ENCODE assay signal across 24 cellular contexts in genomic region chr2:33419548-33420255, GRCh38. TPM values are rescaled to one million over a fixed set of nuclear protein-coding genes. Genes with fewer than 3 reads are reported as not detected.
A peak's percentile ranks its signal among the peaks of the same experiment; 100 is the strongest.
DNase-seq lines count a peak whose midpoint lies in the region; ATAC-seq, FAIRE-seq and TF ChIP-seq lines count a peak whose summit lies in the region.
"Had no signal": no experiment of that assay in that cellular context is flagged by ENCODE, and none has a peak within 500 bp of the region (broad histone marks: within the 10 kb centered on the region; RNA-seq: fewer than 3 reads in every experiment).

No MANE protein-coding gene starts in this region.

- peak overlapping the region; percentile 2; the same call in 1 of the 2 replicates for H3K4me2 ChIP-seq in K562 (ENCODE audit: insufficient read depth, low read length)

- H2AFZ ChIP-seq in K562 (ENCODE audit: low read depth, low read length): 0 out of 2 replicates have a peak overlapping the region, but pooled peaks have one; percentile 22

- BruUV-seq in K562 (replicated peaks; lab: Mats Ljungman, UMichigan): no TSS peak

- no peak for TF ChIP-seq POLR2A in K562 (conservative IDR thresholded peaks at IDR 0.05)

- TF ChIP-seq CTCF in K562 (IDR thresholded peaks at IDR 0.05 in 2 of 3, conservative IDR thresholded peaks at IDR 0.05 in 1 of 3; ENCODE audit: insufficient read depth in 2 of 3, low read depth in 1 of 3, low read length in 3 of 3): peak; percentile 13 to 52 (median 13); a peak in 2 of 6 replicates

- CTCF ChIA-PET in K562 (lab: Yijun Ruan, JAX; ENCODE audit: low intra/inter-chr PET ratio): no interaction called here

- POLR2A ChIA-PET in K562 (lab: Yijun Ruan, JAX): interaction anchor here (0.6 kb wide), 1 partner anchor 14 kb away, joined by 3 read pairs; no protein-coding TSS in a partner anchor

- WGBS in K562 (ENCODE audit: insufficient coverage, low coverage, missing lambda C conversion rate): 7% methylated on average over 6 of the region's 6 CpGs

- FAIRE-seq in K562 (lab: Jason Lieb, UNC): peak; percentile 15
- FAIRE-seq: bronchial epithelial cell, urothelium cell line had no signal

- peak in 1 of 2 experiments; percentile 13; a peak in 1 of 4 replicates for TF ChIP-seq RAD21 in K562 (CRISPR knock-in tag; conservative IDR thresholded peaks at IDR 0.05 in 1 of 2, IDR thresholded peaks at IDR 0.05 in 1 of 2)

- H3K9me3 ChIP-seq in K562 (replicated peaks; ENCODE audit: control insufficient read depth, insufficient read depth, low read depth, low read length): no peaks in the 10 kb centered on the region
- H3K9me3 ChIP-seq: suprapubic skin had no signal

- H3K79me2 ChIP-seq in K562 (ENCODE audit: control insufficient read depth, insufficient read depth, low read length): no peaks in the 10 kb centered on the region

- TF ChIP-seq EP300 in K562 (IDR thresholded peaks at IDR 0.05; ENCODE audit: low read length): no peak

- no peaks in the 10 kb centered on the region for H3K36me3 ChIP-seq in K562 (ENCODE audit: control insufficient read depth, insufficient read depth, low read length)
- H3K36me3 ChIP-seq: suprapubic skin had no signal

- no peak overlapping the region for H3K27ac ChIP-seq in K562 (ENCODE audit: extremely low read depth, low read depth, low read length)
- H3K27ac ChIP-seq: skin epidermis, suprapubic skin had no signal

- in situ Hi-C loops in K562 (cut with MboI): loop anchor here (25.0 kb wide), 1 partner anchor 168 kb away; the partner anchor contains the start of gene FAM98A

- intact Hi-C loops in K562 (cut with micrococcal nuclease): no loop called here

- H3K9ac ChIP-seq in K562 (ENCODE audit: insufficient read depth in 1 of 2, low read depth in 2 of 2, low read length in 2 of 2): no peak overlapping the region

- peaks cover 2 to 21% of the 10 kb centered on the region in 2 experiments; a peak in 2 of 5 replicates for H3K27me3 ChIP-seq in K562 (ENCODE audit: control insufficient read depth in 2 of 2, insufficient read depth in 2 of 2, low read length in 2 of 2)
- H3K27me3 ChIP-seq: suprapubic skin had no signal

- no peak overlapping the region for H3K4me3 ChIP-seq in K562
- H3K4me3 ChIP-seq: skin epidermis, suprapubic skin had no signal

- DNase-seq in NCI-H69 (lab: John Stamatoyannopoulos, UW) (peak; percentile 10), K562 (ENCODE audit: extremely low read depth in 1 of 4, low spot score in 3 of 4) (no peak), left kidney (ENCODE audit: low read depth, low spot score) (peak; percentile 41), anterior cingulate cortex (lab: John Stamatoyannopoulos, UW) (no peak), germinal center (ENCODE audit: low spot score) (no peak)
- DNase-seq in stimulated activated CD4-positive, alpha-beta T cell treated with anti-CD3 and anti-CD28 coated beads, Interleukin-15, amount 100 ng/mL, for 24 hours: no peak
- DNase-seq: activated CD4-positive, CD25-positive, alpha-beta regulatory T cell treated with anti-CD3 and anti-CD28 coated beads, Interleukin-2, amount 50 U/mL, for 72 hours; activated naive CD4-positive, alpha-beta T cell; activated T-cell treated with anti-CD3 and anti-CD28 coated beads, Interleukin-2, amount 50 U/mL, for 1 hour; C1 segment of cervical spinal cord; foreskin fibroblast; HCEC 1CT; Kasumi-1; NCI-H1092 treated with DMSO at 0.1 percent for 48 hours; NCI-H1930; NCI-H510A treated with DMSO at 0.1 percent for 48 hours; SW 1271 had no signal

- H4K20me1 ChIP-seq in K562 (replicated peaks; ENCODE audit: control insufficient read depth, insufficient read depth, low read length): no peaks in the 10 kb centered on the region

- no peaks in the 10 kb centered on the region; a peak in 1 of 5 replicates for H3K4me1 ChIP-seq in K562 (replicated peaks in 1 of 2; ENCODE audit: control insufficient read depth in 2 of 2, insufficient read depth in 2 of 2, low read length in 2 of 2)
- H3K4me1 ChIP-seq: suprapubic skin had no signal

- no peaks in the 10 kb centered on the region for H3K9me1 ChIP-seq in K562 (ENCODE audit: control insufficient read depth, insufficient read depth, low read length)

- ATAC-seq in GM21576 (IDR thresholded peaks at IDR 0.05; ENCODE audit: unreplicated experiment): peak; percentile 50
- ATAC-seq in K562: peak; percentile 48
- no peak for ATAC-seq in HG03095 (IDR thresholded peaks at IDR 0.05; ENCODE audit: unreplicated experiment)
- ATAC-seq: stimulated activated memory B cell treated with anti-CD40 and anti-IgM and Interleukin-4, amounts not matched to agents 10 μg/mL and 1 μg/mL and 100 μg/mL, for 72 hours had no signal

TF ChIP-seq in K562, 482 proteins besides CTCF, POLR2A, EP300 and RAD21:
- no peak for TF ChIP-seq CUX1 (CRISPR knock-in tag; IDR thresholded peaks at IDR 0.05)
- TF ChIP-seq ZFP91 (CRISPR knock-in tag; IDR thresholded peaks at IDR 0.05): no peak

RNA-seq across cellular contexts. Expression of gene RASGRP3, which starts 56.7 kb away (rescaled TPM):
- total RNA-seq in K562 (2011; cell fraction: chromatin; rRNA removed; ENCODE audit: low replicate concordance): 0.39 and 1.3 TPM in 2 replicates
- total RNA-seq in K562 (2011; cell fraction: nucleolus; rRNA removed): 0.53 and 1.2 TPM in 2 replicates
- total RNA-seq in K562 (2011; cell fraction: nucleoplasm; rRNA removed): 0.51 and 0.76 TPM in 2 replicates
- total RNA-seq in K562 (2014; rRNA removed) (0.18 and 0.24 TPM in 2 replicates), K562 (2014; rRNA removed; fragmentation: Illumina TruSeq; extraction: Trizol) (0.76 and 1.6 TPM in 2 replicates), K562 (2015; rRNA removed; fragmentation: Illumina TruSeq; extraction: Trizol) (0.91 and 1.3 TPM in 2 replicates), K562 (2021) (1.1 and 1.2 TPM in 2 replicates)
- polyA plus RNA-seq in K562 (2011; rRNA removed) (0.73 and 1.7 TPM in 2 replicates), K562 (2014; fragmentation: Illumina TruSeq; extraction: Trizol) (1.2 and 1.4 TPM in 2 replicates), K562 (2014; fragmentation: Nextera tagmentation; extraction: Ambion mirVana) (1 to 10 TPM; 1.6 TPM), K562 (2014; rRNA removed) (1.2 and 1.5 TPM in 2 replicates)
- 0.67 and 0.80 TPM in 2 replicates for polyA plus RNA-seq in K562 (2011; cell fraction: cytosol; rRNA removed)
- polyA plus RNA-seq in K562 (2011; cell fraction: nucleus; rRNA removed): 0.79 and 0.95 TPM in 2 replicates
- 0.44 and 6.6 TPM in 2 replicates for polyA plus RNA-seq in K562 (2012)
- polyA minus RNA-seq in K562 (2011; rRNA and poly(A)+ RNA removed): 0.72 and 1.5 TPM in 2 replicates
- polyA minus RNA-seq in K562 (2011; cell fraction: cytosol; rRNA and poly(A)+ RNA removed): not detected in 2 replicates
- polyA minus RNA-seq in K562 (2011; cell fraction: nucleus; rRNA and poly(A)+ RNA removed): 0.44 and 0.54 TPM in 2 replicates

Comparison
In these comparisons a context has a peak if more than half of its experiments do, and no peak if none do; other contexts are left out.
1. DNase-seq: peak in NCI-H69 (single experiment) and left kidney (single experiment); none in K562 (0 of 4), stimulated activated CD4-positive, alpha-beta T cell treated with anti-CD3 and anti-CD28 coated beads, Interleukin-15, amount 100 ng/mL, for 24 hours (single experiment), anterior cingulate cortex (0 of 58) and germinal center (single experiment).